In the genomic region with DNA sequence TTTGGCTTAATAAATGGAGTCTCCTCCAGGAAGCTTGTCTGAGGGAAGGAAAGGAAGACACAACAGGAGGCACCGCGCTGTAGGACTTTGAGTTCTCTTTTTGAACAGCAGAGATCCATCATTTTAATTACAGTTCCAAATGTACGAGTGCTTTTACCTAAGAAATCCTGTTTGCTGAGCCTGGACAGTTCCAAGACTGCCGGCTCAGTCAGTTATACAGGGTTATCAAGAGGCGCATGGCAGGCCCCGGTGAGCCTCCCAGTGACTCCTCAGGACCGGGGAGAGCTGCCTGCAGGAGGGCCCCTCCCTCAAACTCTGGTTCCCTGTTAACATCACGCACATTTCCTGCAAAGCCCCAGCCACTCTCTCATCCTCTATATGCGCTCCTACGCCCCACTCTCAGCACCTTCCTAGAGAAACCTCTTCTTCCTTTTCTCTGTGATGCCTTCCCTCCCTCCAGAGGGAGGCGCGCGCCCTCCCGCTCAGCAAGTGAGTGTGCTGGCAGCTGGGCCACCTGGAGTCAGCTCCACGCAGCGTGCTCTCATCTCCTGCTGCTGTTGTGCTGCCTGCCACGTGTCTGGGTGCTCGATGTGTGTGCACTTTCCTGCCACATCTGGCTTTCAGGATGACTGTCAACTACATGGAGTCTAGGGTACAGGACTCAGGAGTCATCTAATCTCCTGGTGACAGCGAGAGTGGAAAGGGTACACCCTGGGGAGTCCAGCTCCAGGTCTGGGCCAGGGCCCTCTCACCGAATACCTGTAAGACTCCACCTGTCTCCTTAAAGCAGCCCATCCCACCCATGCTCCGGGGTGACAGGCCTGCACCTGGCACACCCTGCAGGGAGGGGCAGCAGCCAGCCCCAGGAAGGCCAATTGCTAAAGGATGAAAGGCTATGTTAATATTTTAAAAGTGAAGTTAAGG, we compare ENCODE assay signal across 12 cellular contexts.
"Had no signal": no experiment of that assay in that cellular context is flagged by ENCODE, and none has a peak within 500 bp of the region (broad histone marks: within the 10 kb centered on the region; RNA-seq: fewer than 3 reads in every experiment).

No MANE protein-coding gene starts in this region.

- H3K9me3 ChIP-seq: gastroesophageal sphincter, thyroid gland, vagina had no signal

- H3K27ac ChIP-seq: cardiac muscle cell, gastroesophageal sphincter, hepatocyte, thyroid gland, vagina had no signal

- DNase-seq: activated CD4-positive, alpha-beta T cell treated with anti-CD3 and anti-CD28 coated beads, Interleukin-2, amount 50 U/mL, for 1 hour; activated CD4-positive, CD25-positive, alpha-beta regulatory T cell; activated T-cell treated with anti-CD3 and anti-CD28 coated beads, Interleukin-2, amount 50 U/mL, for 48 hours; effector CD8-positive, alpha-beta T cell; right cardiac atrium; small intestine; thyroid gland had no signal

- H3K27me3 ChIP-seq: cardiac muscle cell, gastroesophageal sphincter, hepatocyte, thyroid gland, vagina had no signal

- ATAC-seq: gastroesophageal sphincter; right cardiac atrium; stimulated activated effector memory CD8-positive, alpha-beta T cell treated with anti-CD3 and anti-CD28 coated beads, Interleukin-12 subunit alpha, Interleukin-12 subunit beta, amount 100 ng/mL, for 72 hours had no signal

- H3K4me1 ChIP-seq: gastroesophageal sphincter, thyroid gland, vagina had no signal

- H2AFZ ChIP-seq: hepatocyte had no signal

- H3K4me2 ChIP-seq: hepatocyte had no signal

- H3K4me3 ChIP-seq: cardiac muscle cell, gastroesophageal sphincter, hepatocyte, thyroid gland, vagina had no signal
